33 cellular contexts compared by ENCODE assay signal in the genomic region with DNA sequence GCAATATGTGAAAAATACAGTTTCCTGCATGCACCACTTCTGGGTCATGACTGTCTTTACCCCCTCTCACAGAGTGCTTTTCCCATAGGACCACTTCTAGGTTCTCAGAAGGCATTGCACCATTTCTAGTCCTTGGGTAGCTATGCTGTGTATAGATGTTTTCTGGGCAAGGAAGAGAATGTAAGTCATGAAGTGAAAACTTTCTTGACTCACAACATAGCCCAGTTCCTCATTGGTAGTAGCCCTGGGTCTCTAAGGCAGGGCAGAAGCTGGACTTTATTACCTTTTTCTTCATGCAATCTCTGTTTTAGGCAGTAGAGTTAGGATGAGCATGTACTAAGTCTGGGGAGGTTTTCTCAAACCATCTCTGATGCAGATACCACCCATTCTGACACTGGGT.
"Had no signal": no experiment of that assay in that cellular context is flagged by ENCODE, and none has a peak within 500 bp of the region (broad histone marks: within the 10 kb centered on the region; RNA-seq: fewer than 3 reads in every experiment).

No MANE protein-coding gene starts in this region.

- FAIRE-seq: astrocyte, kidney, small intestine, urothelium cell line had no signal

- ATAC-seq: activated CD4-positive, CD25-positive, alpha-beta regulatory T cell treated with anti-CD3 and anti-CD28 coated beads, Interleukin-2, amount 50 U/mL, for 24 hours; left colon; naive thymus-derived CD4-positive, alpha-beta T cell; sciatic nerve; stimulated activated effector memory CD8-positive, alpha-beta T cell treated with anti-CD3 and anti-CD28 coated beads, Interleukin-12 subunit alpha, Interleukin-12 subunit beta, amount 100 ng/mL, for 72 hours had no signal

- DNase-seq: activated CD4-positive, alpha-beta T cell treated with anti-CD3 and anti-CD28 coated beads for 48 hours; activated CD4-positive, alpha-beta T cell treated with anti-CD3 and anti-CD28 coated beads, Interleukin-2, amount 50 U/mL, for 48 hours; activated CD8-positive, alpha-beta memory T cell treated with anti-CD3 and anti-CD28 coated beads for 24 hours; activated gamma-delta T cell; activated naive CD4-positive, alpha-beta T cell treated with anti-CD3 and anti-CD28 coated beads, Interleukin-2, amount 10 ng/mL, durations not matched to agents 7 days and 5 days; activated T-cell treated with anti-CD3 and anti-CD28 coated beads, Interleukin-2, amount 50 U/mL, for 1 hour; amniotic stem cell; brain microvascular endothelial cell; dorsolateral prefrontal cortex; effector memory CD4-positive, alpha-beta T cell; foreskin fibroblast; head of caudate nucleus; hippocampal formation; immature natural killer cell; kidney; left colon; naive thymus-derived CD4-positive, alpha-beta T cell; ovary; small intestine; stimulated activated CD4-positive, alpha-beta T cell treated with anti-CD3 and anti-CD28 coated beads, Interleukin-4, amount 100 ng/mL, for 24 hours; T-helper 9 cell; trophoblast cell; WERI-Rb-1 had no signal

- H3K27me3 ChIP-seq: brain microvascular endothelial cell, dorsolateral prefrontal cortex, ovary had no signal

- H3K36me3 ChIP-seq: brain microvascular endothelial cell, ovary, thoracic aorta, WERI-Rb-1 had no signal

- H3K27ac ChIP-seq: brain microvascular endothelial cell, coronary artery, dorsolateral prefrontal cortex, ovary, thoracic aorta, WERI-Rb-1 had no signal

- H3K9me3 Mint-ChIP-seq: activated naive CD4-positive, alpha-beta T cell treated with anti-CD3 and anti-CD28 coated beads, Interleukin-2, amount 10 ng/mL, durations not matched to agents 7 days and 5 days; mesothelial cell of epicardium; stimulated activated naive CD8-positive, alpha-beta T cell treated with anti-CD3 and anti-CD28 coated beads, Interleukin-15, Interleukin-2, amounts not matched to agents 100 ng/mL and 50 ng/mL, for 24 hours had no signal

- H3K4me3 ChIP-seq: coronary artery, dorsolateral prefrontal cortex, ovary, thoracic aorta had no signal

- H3K36me3 Mint-ChIP-seq: activated naive CD4-positive, alpha-beta T cell treated with anti-CD3 and anti-CD28 coated beads, Interleukin-2, amount 10 ng/mL, durations not matched to agents 7 days and 5 days; immature natural killer cell; mesothelial cell of epicardium; naive thymus-derived CD4-positive, alpha-beta T cell; stimulated activated effector memory CD8-positive, alpha-beta T cell treated with anti-CD3 and anti-CD28 coated beads, Interleukin-12 subunit alpha, Interleukin-12 subunit beta, amount 100 ng/mL, for 72 hours had no signal

- H3K9me3 ChIP-seq: ovary, thoracic aorta had no signal

- H3K27ac Mint-ChIP-seq: activated naive CD4-positive, alpha-beta T cell treated with anti-CD3 and anti-CD28 coated beads, Interleukin-2, amount 10 ng/mL, durations not matched to agents 7 days and 5 days; immature natural killer cell; mesothelial cell of epicardium; naive thymus-derived CD4-positive, alpha-beta T cell; progenitor cell of endocrine pancreas; stimulated activated effector memory CD8-positive, alpha-beta T cell treated with anti-CD3 and anti-CD28 coated beads, Interleukin-12 subunit alpha, Interleukin-12 subunit beta, amount 100 ng/mL, for 72 hours; stimulated activated naive CD8-positive, alpha-beta T cell treated with anti-CD3 and anti-CD28 coated beads, Interleukin-15, Interleukin-2, amounts not matched to agents 100 ng/mL and 50 ng/mL, for 24 hours had no signal
